Comparison of ENCODE assay signal across 17 cellular contexts in the genomic region with DNA sequence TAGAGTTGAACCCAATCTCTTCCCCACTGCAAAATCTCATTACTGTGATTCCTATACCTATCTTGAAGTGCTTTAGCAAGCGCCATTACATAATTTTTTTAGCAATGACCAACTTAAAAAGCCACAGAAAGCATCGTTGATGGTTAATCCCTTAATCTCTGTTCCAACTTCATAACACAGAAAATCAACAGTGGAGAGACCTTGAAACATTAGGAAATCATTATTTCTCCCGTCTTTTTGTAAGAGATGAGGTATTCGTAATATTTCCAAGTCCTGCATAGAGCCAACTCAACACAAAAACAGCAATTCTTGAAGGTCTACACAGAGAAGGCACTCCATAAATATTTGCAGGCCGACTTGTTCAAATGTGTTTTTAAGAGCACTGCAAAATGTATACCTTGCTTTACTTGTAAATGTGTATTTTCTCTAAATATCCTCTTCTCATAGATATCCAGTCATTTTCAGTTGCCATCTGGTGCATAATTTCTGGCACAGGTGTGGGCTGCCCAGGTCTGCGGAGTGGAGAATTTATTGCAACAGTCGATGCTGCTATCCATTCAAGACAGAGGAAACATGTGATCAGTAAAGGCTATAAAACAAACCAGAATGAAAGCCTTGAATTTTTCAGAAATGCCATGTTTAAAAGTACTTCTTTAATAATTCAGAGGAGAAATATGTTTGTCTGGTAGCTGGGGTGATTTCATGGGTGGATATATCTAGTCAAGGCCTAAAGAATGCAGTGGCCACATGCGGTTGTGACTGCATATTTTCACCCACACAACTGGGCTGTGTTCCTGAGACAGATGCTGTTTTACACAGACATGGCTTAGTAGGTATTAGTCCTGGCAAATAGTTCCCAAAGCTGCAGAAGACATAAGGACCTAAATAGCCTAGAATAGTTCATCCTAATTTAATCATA.
DNase-seq lines count a peak whose midpoint lies in the region; ATAC-seq, FAIRE-seq and TF ChIP-seq lines count a peak whose summit lies in the region.
"Had no signal": no experiment of that assay in that cellular context is flagged by ENCODE, and none has a peak within 500 bp of the region (broad histone marks: within the 10 kb centered on the region; RNA-seq: fewer than 3 reads in every experiment).

No MANE protein-coding gene starts in this region.

- no peaks in the 10 kb centered on the region for H3K27me3 ChIP-seq in AG04450 (ENCODE audit: control insufficient read depth, insufficient read depth, low read length)
- H3K27me3 ChIP-seq: neural progenitor cell, tibial nerve had no signal

- no peak for FAIRE-seq in RCC 7860 (lab: Jason Lieb, UNC)
- FAIRE-seq: GM19239 had no signal

- CTCF ChIA-PET in AG04450 (lab: Charles Lee), result interaction anchor here (2.5 kb wide), 1 partner anchor 23 kb away, joined by 10 read pairs; no protein-coding TSS in a partner anchor

- peak; percentile 78 for DNase-seq in AG04450 (ENCODE audit: low read depth, low spot score)
- peak; percentile 77 for DNase-seq in HFF-Myc (ENCODE audit: extremely low read depth, low read depth)
- DNase-seq in cardiac fibroblast (ENCODE audit: low read depth in 2 of 2), result peak; percentile 80 to 87
- DNase-seq in myocyte (ENCODE audit: low read depth), result peak; percentile 87
- DNase-seq in RCC 7860 (ENCODE audit: low spot score), result no peak
- DNase-seq: activated gamma-delta T cell treated with Interleukin-2 at 50 U/mL for 16 hours; DMS79; hypothalamus; left ventricle myocardium inferior; NCI-H2029; NK-92 treated with Interleukin-12 subunit alpha and Interleukin-12 subunit beta, amount 100 ng/mL, for 24 hours had no signal

- TF ChIP-seq CTCF in AG04450 (IDR thresholded peaks at IDR 0.05; ENCODE audit: low read depth, low read length) (no peak), HFF-Myc (IDR thresholded peaks at IDR 0.05; ENCODE audit: low read depth, low read length, missing control alignments) (no peak), cardiac fibroblast (IDR thresholded peaks at IDR 0.05; ENCODE audit: low read depth, low read length) (no peak)

- ATAC-seq in HG03520 (IDR thresholded peaks at IDR 0.05; ENCODE audit: unreplicated experiment), result no peak
- no peak for ATAC-seq in GM18858 (IDR thresholded peaks at IDR 0.05; ENCODE audit: unreplicated experiment)
- no peak for ATAC-seq in HG03108 (IDR thresholded peaks at IDR 0.05; ENCODE audit: unreplicated experiment)

- H3K4me3 ChIP-seq in AG04450 (ENCODE audit: low read depth, low read length) (no peak overlapping the region), HFF-Myc (replicated peaks; ENCODE audit: low read depth, low read length) (no peak overlapping the region), cardiac fibroblast (replicated peaks in 1 of 2; ENCODE audit: low read depth in 2 of 2, low read length in 2 of 2) (no peak overlapping the region)
- H3K4me3 ChIP-seq: left ventricle myocardium inferior, neural progenitor cell, tibial nerve had no signal

- no peaks in the 10 kb centered on the region for H3K9me3 ChIP-seq in AG04450 (ENCODE audit: control insufficient read depth, insufficient read depth, low read length)
- H3K9me3 ChIP-seq: left ventricle myocardium inferior, tibial nerve had no signal

- peak overlapping the region; percentile 43 for H3K27ac ChIP-seq in AG04450 (ENCODE audit: low read depth, low read length)
- H3K27ac ChIP-seq: left ventricle myocardium inferior, neural progenitor cell had no signal

- POLR2A ChIA-PET in AG04450 (lab: Yijun Ruan, JAX), result interaction anchor here (1.3 kb wide), 1 partner anchor 171 kb away, joined by 3 read pairs; no protein-coding TSS in a partner anchor
